Comparison of ENCODE assay signal across 8 cellular contexts in the genomic region with DNA sequence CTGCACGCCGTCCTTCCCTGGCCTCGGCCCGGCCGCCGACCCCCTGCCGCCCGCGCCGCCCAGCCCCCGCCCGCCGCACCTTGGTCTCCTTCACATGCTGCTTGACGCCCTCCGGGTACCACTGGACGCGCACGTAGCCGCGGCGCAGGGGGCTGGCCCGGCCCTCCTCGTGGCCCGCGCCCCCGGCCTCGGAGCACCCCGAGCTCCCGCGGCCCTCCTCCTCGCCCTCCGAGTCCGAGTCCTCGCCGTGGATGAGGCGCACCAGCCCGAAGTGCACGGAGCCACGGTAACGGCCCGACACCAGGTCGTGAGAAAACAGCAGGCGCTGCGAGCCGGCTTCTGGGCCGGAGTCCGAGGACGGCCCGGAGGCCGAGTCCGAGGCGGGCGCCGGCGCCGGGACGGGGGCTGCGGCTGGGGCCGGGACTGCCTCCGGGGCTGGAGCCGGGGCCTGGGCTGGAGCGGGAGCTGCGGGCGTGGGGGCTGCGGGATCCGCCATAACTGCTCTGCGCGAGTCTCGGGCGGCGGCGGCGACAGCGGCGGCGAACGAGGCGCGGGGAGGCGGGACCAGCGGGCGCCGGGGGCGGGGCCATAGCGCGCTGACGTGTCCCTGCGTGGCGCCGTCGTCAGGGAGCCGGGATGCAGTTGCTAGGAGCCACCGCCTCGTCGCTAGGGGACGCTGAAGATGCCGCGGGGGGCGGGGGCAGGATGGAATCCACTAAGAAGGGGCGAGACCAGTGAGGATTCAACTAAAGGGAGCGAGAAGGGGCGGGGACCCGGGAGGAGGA. TPM values are rescaled to one million over a fixed set of nuclear protein-coding genes. Genes with fewer than 3 reads are reported as not detected.
DNase-seq lines count a peak whose midpoint lies in the region; ATAC-seq and TF ChIP-seq lines count a peak whose summit lies in the region.

TSS of gene UBE2O (minus strand) at position 507 of the 785 bp plus-strand sequence. CDS start at position 496, 11 bp downstream.

- no peaks in the 10 kb centered on the region for H3K27me3 Mint-ChIP-seq in activated naive CD8-positive, alpha-beta T cell treated with anti-CD3 and anti-CD28 coated beads, Interleukin-2, amount 50 U/mL, for 24 hours

- TF ChIP-seq POLR2A in prostate gland (IDR thresholded peaks at IDR 0.05), result peak; percentile 79

- intact Hi-C loops in left cardiac atrium (cut with DNase I), result no loop called here
- intact Hi-C loops in prostate gland (cut with DNase I), result loop anchor here (5.0 kb wide), 1 partner anchor 41 kb away; no protein-coding TSS in a partner anchor
- intact Hi-C loops in upper lobe of right lung (cut with DNase I), result loop anchor here (10.0 kb wide), 1 partner anchor 48 kb away; no protein-coding TSS in a partner anchor

- DNase-seq in GM12864 (ENCODE audit: low read depth) (peak; percentile 45), NCI-H128 (lab: John Stamatoyannopoulos, UW; ENCODE audit: unreplicated experiment) (peak; percentile 67), T follicular helper cell (ENCODE audit: low read depth) (peak; percentile 91), left cardiac atrium (peak; percentile 92), prostate gland (ENCODE audit: low spot score) (peak; percentile 76), upper lobe of right lung (peak; percentile 95)
- peak; percentile 96 for DNase-seq in activated naive CD8-positive, alpha-beta T cell treated with anti-CD3 and anti-CD28 coated beads, Interleukin-2, amount 50 U/mL, for 24 hours

- ATAC-seq in HG02610 (IDR thresholded peaks at IDR 0.05; ENCODE audit: unreplicated experiment) (peak; percentile 80), left cardiac atrium (peak; percentile 97), upper lobe of right lung (peak; percentile 99)
- ATAC-seq in activated naive CD8-positive, alpha-beta T cell treated with anti-CD3 and anti-CD28 coated beads, Interleukin-2, amount 50 U/mL, for 24 hours, result peak; percentile 93

- no peak within 1 kb of the TSS for H3K27ac Mint-ChIP-seq in activated naive CD8-positive, alpha-beta T cell treated with anti-CD3 and anti-CD28 coated beads, Interleukin-2, amount 50 U/mL, for 24 hours

- TF ChIP-seq CTCF in GM12864 (IDR thresholded peaks at IDR 0.05; ENCODE audit: low read depth, low read length, missing control alignments) (peak; percentile 56), prostate gland (IDR thresholded peaks at IDR 0.05) (peak in 2 of 4 experiments; percentile 45 to 54), upper lobe of right lung (IDR thresholded peaks at IDR 0.05) (peak; percentile 49)

- peak within 1 kb of the TSS; percentile 86 for H3K4me3 Mint-ChIP-seq in activated naive CD8-positive, alpha-beta T cell treated with anti-CD3 and anti-CD28 coated beads, Interleukin-2, amount 50 U/mL, for 24 hours

- 1% methylated on average over 99 of the region's 103 CpGs for WGBS in prostate gland

- peaks cover 36% of the 10 kb centered on the region for H3K4me1 Mint-ChIP-seq in activated naive CD8-positive, alpha-beta T cell treated with anti-CD3 and anti-CD28 coated beads, Interleukin-2, amount 50 U/mL, for 24 hours

- H3K27me3 ChIP-seq in prostate gland (replicated peaks; ENCODE audit: insufficient read depth), result no peaks in the 10 kb centered on the region
- H3K27me3 ChIP-seq in upper lobe of right lung, result no peaks in the 10 kb centered on the region

- no peaks in the 10 kb centered on the region for H3K36me3 ChIP-seq in prostate gland
- H3K36me3 ChIP-seq in upper lobe of right lung, result no peaks in the 10 kb centered on the region

- H3K9me3 ChIP-seq in prostate gland (no peaks in the 10 kb centered on the region), upper lobe of right lung (no peaks in the 10 kb centered on the region)

- H3K4me1 ChIP-seq in prostate gland (replicated peaks) (peaks cover 7% of the 10 kb centered on the region), upper lobe of right lung (peaks cover 16% of the 10 kb centered on the region)

- H3K4me3 ChIP-seq in GM12864 (ENCODE audit: low read depth, low read length) (peak within 1 kb of the TSS; percentile 58), prostate gland (peak within 1 kb of the TSS; percentile 65 to 88), upper lobe of right lung (peak within 1 kb of the TSS; percentile 91)

- peaks cover 5% of the 10 kb centered on the region for H3K36me3 Mint-ChIP-seq in activated naive CD8-positive, alpha-beta T cell treated with anti-CD3 and anti-CD28 coated beads, Interleukin-2, amount 50 U/mL, for 24 hours (ENCODE audit: low read depth)

- no peaks in the 10 kb centered on the region for H3K9me3 Mint-ChIP-seq in activated naive CD8-positive, alpha-beta T cell treated with anti-CD3 and anti-CD28 coated beads, Interleukin-2, amount 50 U/mL, for 24 hours

- H3K27ac ChIP-seq in prostate gland (peak within 1 kb of the TSS; percentile 57 to 58), upper lobe of right lung (peak within 1 kb of the TSS; percentile 78)

RNA-seq across cellular contexts. Expression of gene UBE2O, which starts in this region (rescaled TPM):
- total RNA-seq in left cardiac atrium (10 to 100 TPM; 28.3 to 29.1 TPM), prostate gland (10 to 100 TPM; 19.9 to 39.8 TPM), upper lobe of right lung (19.3 TPM)

Comparison
In these comparisons a context has a peak if more than half of its experiments do, and no peak if none do; other contexts are left out.
1. Peak in every context shown above with its lines: DNase-seq, ATAC-seq, H3K4me3 ChIP-seq and H3K27ac ChIP-seq.
2. DNase-seq: peak in every context shown above with its lines; median percentile 96 in activated naive CD8-positive, alpha-beta T cell treated with anti-CD3 and anti-CD28 coated beads, Interleukin-2, amount 50 U/mL, for 24 hours; 95 in upper lobe of right lung; 92 in left cardiac atrium; 91 in T follicular helper cell; 76 in prostate gland; 67 in NCI-H128; 45 in GM12864.
3. intact Hi-C loops: an anchor here in prostate gland (5.0 kb wide) and upper lobe of right lung (10.0 kb wide); none called in left cardiac atrium.